Comparison of ENCODE assay signal across 14 cellular contexts in genomic region chr20:56433880-56434255, GRCh38. TPM values are rescaled to one million over a fixed set of nuclear protein-coding genes. Genes with fewer than 3 reads are reported as not detected.
DNase-seq lines count a peak whose midpoint lies in the region; ATAC-seq and TF ChIP-seq lines count a peak whose summit lies in the region.
"Had no signal": no experiment of that assay in that cellular context is flagged by ENCODE, and none has a peak within 500 bp of the region (broad histone marks: within the 10 kb centered on the region; RNA-seq: fewer than 3 reads in every experiment).

No MANE protein-coding gene starts in this region.

- peaks cover 32% of the 10 kb centered on the region for H3K36me3 Mint-ChIP-seq in activated T-helper 1 cell treated with anti-CD3 and anti-CD28 coated beads, Interleukin-12 subunit alpha, Interleukin-12 subunit beta, Interleukin-2, Interleukin-4 antibody, amounts not matched to agents 30 ng/mL and 10 ng/mL and 1 ng/mL, durations not matched to agents 14 hours and 24 hours and 36 hours (ENCODE audit: low read depth)
- H3K36me3 Mint-ChIP-seq: IgD-negative memory B cell had no signal

- peaks cover 4% of the 10 kb centered on the region for H3K9me3 Mint-ChIP-seq in activated T-helper 1 cell treated with anti-CD3 and anti-CD28 coated beads, Interleukin-12 subunit alpha, Interleukin-12 subunit beta, Interleukin-2, Interleukin-4 antibody, amounts not matched to agents 30 ng/mL and 10 ng/mL and 1 ng/mL, durations not matched to agents 14 hours and 24 hours and 36 hours
- H3K9me3 Mint-ChIP-seq in stimulated activated naive CD8-positive, alpha-beta T cell treated with anti-CD3 and anti-CD28 coated beads, Interleukin-15, amount 100 ng/mL, for 72 hours, result peaks cover 0 to 5% of the 10 kb centered on the region in 2 donors

- peaks cover 0 to 7% (median 0%) of the 10 kb centered on the region in 9 donors for H3K36me3 ChIP-seq in heart left ventricle

- H3K4me3 Mint-ChIP-seq in activated T-helper 1 cell treated with anti-CD3 and anti-CD28 coated beads, Interleukin-12 subunit alpha, Interleukin-12 subunit beta, Interleukin-2, Interleukin-4 antibody, amounts not matched to agents 30 ng/mL and 10 ng/mL and 1 ng/mL, durations not matched to agents 14 hours and 24 hours and 36 hours, result no peak overlapping the region
- H3K4me3 Mint-ChIP-seq in stimulated activated naive CD8-positive, alpha-beta T cell treated with anti-CD3 and anti-CD28 coated beads, Interleukin-15, amount 100 ng/mL, for 72 hours, result peak overlapping the region in 1 of 2 donors; percentile 35
- H3K4me3 Mint-ChIP-seq: CD4-positive, CD25-positive, alpha-beta regulatory T cell had no signal

- peaks cover 67% of the 10 kb centered on the region for H3K4me1 Mint-ChIP-seq in activated T-helper 1 cell treated with anti-CD3 and anti-CD28 coated beads, Interleukin-12 subunit alpha, Interleukin-12 subunit beta, Interleukin-2, Interleukin-4 antibody, amounts not matched to agents 30 ng/mL and 10 ng/mL and 1 ng/mL, durations not matched to agents 14 hours and 24 hours and 36 hours (ENCODE audit: low read depth)
- H3K4me1 Mint-ChIP-seq in stimulated activated naive CD8-positive, alpha-beta T cell treated with anti-CD3 and anti-CD28 coated beads, Interleukin-15, amount 100 ng/mL, for 72 hours, result peaks cover 74% of the 10 kb centered on the region

- no peaks in the 10 kb centered on the region for H3K9me3 ChIP-seq in heart left ventricle

- peak in 3 of 4 donors; percentile 61 to 64 (median 62) for ATAC-seq in heart left ventricle
- ATAC-seq in Right ventricle myocardium inferior, result no peak
- peak; percentile 71 for ATAC-seq in stimulated activated naive CD8-positive, alpha-beta T cell treated with anti-CD3 and anti-CD28 coated beads, Interleukin-15, amount 100 ng/mL, for 72 hours
- no peak for ATAC-seq in HG03025 (IDR thresholded peaks at IDR 0.05; ENCODE audit: low FRiP score, unreplicated experiment)

- TF ChIP-seq POLR2A in heart left ventricle (IDR thresholded peaks at IDR 0.05), result no peak

- CTCF ChIA-PET in HEK293T (lab: Yijun Ruan, JAX), result no interaction called here

- 33 to 50% (median 41%) methylated on average over 5 to 6 of the region's 6 CpGs for WGBS in heart left ventricle, 4 donors

- peaks cover 0 to 44% (median 1%) of the 10 kb centered on the region in 12 donors for H3K4me1 ChIP-seq in heart left ventricle

- TF ChIP-seq CTCF in heart left ventricle (IDR thresholded peaks at IDR 0.05) (no peak), fibroblast of the aortic adventitia (IDR thresholded peaks at IDR 0.05; ENCODE audit: insufficient read depth, low read length) (no peak)

- no peaks in the 10 kb centered on the region for H3K27me3 Mint-ChIP-seq in activated T-helper 1 cell treated with anti-CD3 and anti-CD28 coated beads, Interleukin-12 subunit alpha, Interleukin-12 subunit beta, Interleukin-2, Interleukin-4 antibody, amounts not matched to agents 30 ng/mL and 10 ng/mL and 1 ng/mL, durations not matched to agents 14 hours and 24 hours and 36 hours (ENCODE audit: insufficient read depth)
- no peaks in the 10 kb centered on the region for H3K27me3 Mint-ChIP-seq in stimulated activated naive CD8-positive, alpha-beta T cell treated with anti-CD3 and anti-CD28 coated beads, Interleukin-15, amount 100 ng/mL, for 72 hours
- H3K27me3 Mint-ChIP-seq: CD4-positive, CD25-positive, alpha-beta regulatory T cell had no signal

- intact Hi-C loops in heart left ventricle (cut with DNase I), result no loop called here
- intact Hi-C loops in Right ventricle myocardium inferior (cut with DNase I), result no loop called here
- intact Hi-C loops in activated T-helper 1 cell treated with anti-CD3 and anti-CD28 coated beads, Interleukin-12 subunit alpha, Interleukin-12 subunit beta, Interleukin-2, Interleukin-4 antibody, amounts not matched to agents 30 ng/mL and 10 ng/mL and 1 ng/mL, durations not matched to agents 14 hours and 24 hours and 36 hours (cut with micrococcal nuclease), result no loop called here

- H3K27ac Mint-ChIP-seq in activated T-helper 1 cell treated with anti-CD3 and anti-CD28 coated beads, Interleukin-12 subunit alpha, Interleukin-12 subunit beta, Interleukin-2, Interleukin-4 antibody, amounts not matched to agents 30 ng/mL and 10 ng/mL and 1 ng/mL, durations not matched to agents 14 hours and 24 hours and 36 hours, result peak overlapping the region; percentile 78
- peak overlapping the region in 1 of 2 donors; percentile 62 for H3K27ac Mint-ChIP-seq in stimulated activated naive CD8-positive, alpha-beta T cell treated with anti-CD3 and anti-CD28 coated beads, Interleukin-15, amount 100 ng/mL, for 72 hours
- H3K27ac Mint-ChIP-seq: IgD-negative memory B cell, naive B cell had no signal

- POLR2A ChIA-PET in HEK293T (lab: Yijun Ruan, JAX), result no interaction called here

- H3K4me3 ChIP-seq in heart left ventricle (no peak overlapping the region), fibroblast of the aortic adventitia (ENCODE audit: low read depth, low read length) (no peak overlapping the region)

- DNase-seq in heart left ventricle (no peak), Right ventricle myocardium inferior (ENCODE audit: missing footprints) (no peak), fibroblast of the aortic adventitia (ENCODE audit: low read depth) (peak; percentile 84), HEK293T (ENCODE audit: extremely low spot score) (no peak)
- no peak for DNase-seq in activated T-helper 1 cell treated with anti-CD3 and anti-CD28 coated beads, Interleukin-12 subunit alpha, Interleukin-12 subunit beta, Interleukin-2, Interleukin-4 antibody, amounts not matched to agents 30 ng/mL and 10 ng/mL and 1 ng/mL, durations not matched to agents 14 hours and 24 hours and 36 hours (ENCODE audit: low spot score)
- no peak for DNase-seq in stimulated activated naive CD8-positive, alpha-beta T cell treated with anti-CD3 and anti-CD28 coated beads, Interleukin-15, amount 100 ng/mL, for 72 hours
- DNase-seq in stimulated activated CD4-positive, alpha-beta T cell treated with anti-CD3 and anti-CD28 coated beads, Interleukin-15, amount 100 ng/mL, for 24 hours, result no peak
- DNase-seq: CD4-positive, CD25-positive, alpha-beta regulatory T cell; naive B cell; NCI-H187 treated with DMSO at 0.1 percent for 48 hours; NK-92 treated with Interleukin-12 subunit alpha and Interleukin-12 subunit beta, amount 100 ng/mL, for 24 hours; small intestine had no signal

- peaks cover 0 to 14% (median 0%) of the 10 kb centered on the region in 9 donors for H3K27me3 ChIP-seq in heart left ventricle

- peak overlapping the region in 2 of 12 donors; percentile 31 to 44 for H3K27ac ChIP-seq in heart left ventricle

TF ChIP-seq in HEK293T, 16 proteins besides CTCF, POLR2A, EP300 and RAD21 (continues in another document):
- TF ChIP-seq HDGF (IDR thresholded peaks at IDR 0.05; ENCODE audit: borderline replicate concordance) (no peak), L3MBTL2 (conservative IDR thresholded peaks at IDR 0.05) (no peak), NFRKB (IDR thresholded peaks at IDR 0.05) (no peak), LEF1 (IDR thresholded peaks at IDR 0.05; ENCODE audit: borderline replicate concordance) (no peak), ZNF384 (IDR thresholded peaks at IDR 0.05) (no peak), FOXM1 (IDR thresholded peaks at IDR 0.05; ENCODE audit: borderline replicate concordance) (no peak), ARNT (IDR thresholded peaks at IDR 0.05) (no peak), FOXA1 (IDR thresholded peaks at IDR 0.05) (no peak), TARDBP (IDR thresholded peaks at IDR 0.05) (no peak), SP1 (IDR thresholded peaks at IDR 0.05) (no peak)
- TF ChIP-seq, protein P1, sequence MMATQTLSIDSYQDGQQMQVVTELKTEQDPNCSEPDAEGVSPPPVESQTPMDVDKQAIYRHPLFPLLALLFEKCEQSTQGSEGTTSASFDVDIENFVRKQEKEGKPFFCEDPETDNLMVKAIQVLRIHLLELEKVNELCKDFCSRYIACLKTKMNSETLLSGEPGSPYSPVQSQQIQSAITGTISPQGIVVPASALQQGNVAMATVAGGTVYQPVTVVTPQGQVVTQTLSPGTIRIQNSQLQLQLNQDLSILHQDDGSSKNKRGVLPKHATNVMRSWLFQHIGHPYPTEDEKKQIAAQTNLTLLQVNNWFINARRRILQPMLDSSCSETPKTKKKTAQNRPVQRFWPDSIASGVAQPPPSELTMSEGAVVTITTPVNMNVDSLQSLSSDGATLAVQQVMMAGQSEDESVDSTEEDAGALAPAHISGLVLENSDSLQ (IDR thresholded peaks at IDR 0.05), result no peak

RNA-seq across cellular contexts. Expression of gene CASS4, which starts 21.8 kb away (rescaled TPM):
- total RNA-seq in heart left ventricle (1 to 10 TPM in 2 of 9 donors, under 1 TPM in 7; 0.07 to 3.8 (median 0.50) TPM), Right ventricle myocardium inferior (0.41 TPM), fibroblast of the aortic adventitia (ENCODE audit: low replicate concordance) (0.09 and 0.49 TPM in 2 replicates)
- polyA plus RNA-seq in heart left ventricle, result under 1 TPM; 0.38 to 0.47 TPM
- total RNA-seq in activated T-helper 1 cell treated with anti-CD3 and anti-CD28 coated beads, Interleukin-12 subunit alpha, Interleukin-12 subunit beta, Interleukin-2, Interleukin-4 antibody, amounts not matched to agents 30 ng/mL and 10 ng/mL and 1 ng/mL, durations not matched to agents 14 hours and 24 hours and 36 hours, result 6.7 and 7.8 TPM in 2 replicates

RNA-seq across cellular contexts. Expression of gene RTF2, which starts 34.6 kb away (rescaled TPM):
- total RNA-seq in heart left ventricle (100 to 1,000 TPM in 1 of 9 donors, 10 to 100 TPM in 8; 61.9 to 101 (median 86.2) TPM), Right ventricle myocardium inferior (87.1 TPM), fibroblast of the aortic adventitia (ENCODE audit: low replicate concordance) (61.5 and 66.1 TPM in 2 replicates)
- polyA plus RNA-seq in heart left ventricle, result 100 to 1,000 TPM in 1 of 2 donors, 10 to 100 TPM in 1; 50.7 to 114 TPM
- 106 and 113 TPM in 2 replicates for total RNA-seq in activated T-helper 1 cell treated with anti-CD3 and anti-CD28 coated beads, Interleukin-12 subunit alpha, Interleukin-12 subunit beta, Interleukin-2, Interleukin-4 antibody, amounts not matched to agents 30 ng/mL and 10 ng/mL and 1 ng/mL, durations not matched to agents 14 hours and 24 hours and 36 hours

RNA-seq across cellular contexts. Expression of gene CSTF1, which starts 41.4 kb away (rescaled TPM):
- 10 to 100 TPM; 16.0 to 27.3 (median 22.0) TPM for total RNA-seq in heart left ventricle
- polyA plus RNA-seq in heart left ventricle, result 10 to 100 TPM in 1 of 2 donors, 1 to 10 TPM in 1; 4.2 to 15.3 TPM
- total RNA-seq in Right ventricle myocardium inferior, result 18.6 TPM
- 55.2 and 60.9 TPM in 2 replicates for total RNA-seq in activated T-helper 1 cell treated with anti-CD3 and anti-CD28 coated beads, Interleukin-12 subunit alpha, Interleukin-12 subunit beta, Interleukin-2, Interleukin-4 antibody, amounts not matched to agents 30 ng/mL and 10 ng/mL and 1 ng/mL, durations not matched to agents 14 hours and 24 hours and 36 hours
- 36.1 and 49.6 TPM in 2 replicates for total RNA-seq in fibroblast of the aortic adventitia (ENCODE audit: low replicate concordance)

RNA-seq across cellular contexts. Expression of gene AURKA, which starts 41.9 kb away (rescaled TPM):
- total RNA-seq in heart left ventricle (10 to 100 TPM in 2 of 9 donors, 1 to 10 TPM in 7; 2.4 to 11.0 (median 6.3) TPM), Right ventricle myocardium inferior (8.4 TPM), fibroblast of the aortic adventitia (ENCODE audit: low replicate concordance) (2.1 and 29.1 TPM in 2 replicates)
- polyA plus RNA-seq in heart left ventricle, result 10 to 100 TPM in 1 of 2 donors, 1 to 10 TPM in 1; 2.2 to 19.5 TPM
- 39.2 and 41.2 TPM in 2 replicates for total RNA-seq in activated T-helper 1 cell treated with anti-CD3 and anti-CD28 coated beads, Interleukin-12 subunit alpha, Interleukin-12 subunit beta, Interleukin-2, Interleukin-4 antibody, amounts not matched to agents 30 ng/mL and 10 ng/mL and 1 ng/mL, durations not matched to agents 14 hours and 24 hours and 36 hours

Comparison
In these comparisons a context has a peak if more than half of its experiments do, and no peak if none do; other contexts are left out.
1. ATAC-seq: peak in heart left ventricle (3 of 4) and stimulated activated naive CD8-positive, alpha-beta T cell treated with anti-CD3 and anti-CD28 coated beads, Interleukin-15, amount 100 ng/mL, for 72 hours (single experiment); none in Right ventricle myocardium inferior (single experiment) and HG03025 (single experiment).